ENCODE assay signal across 34 cellular contexts in genomic region chr4:123043013-123043412, GRCh38.
DNase-seq lines count a peak whose midpoint lies in the region; ATAC-seq, FAIRE-seq and TF ChIP-seq lines count a peak whose summit lies in the region.
"Had no signal": no experiment of that assay in that cellular context is flagged by ENCODE, and none has a peak within 500 bp of the region (broad histone marks: within the 10 kb centered on the region; RNA-seq: fewer than 3 reads in every experiment).

No MANE protein-coding gene starts in this region.

- no peaks in the 10 kb centered on the region for H3K27me3 Mint-ChIP-seq in activated CD4-positive, alpha-beta T cell treated with anti-CD3 and anti-CD28 coated beads, Interleukin-2, amount 10 ng/mL, durations not matched to agents 7 days and 5 days
- H3K27me3 Mint-ChIP-seq: stimulated activated naive B cell treated with anti-CD40 and anti-IgM and Interleukin-4, amounts not matched to agents 10 μg/mL and 1 μg/mL and 100 μg/mL, for 72 hours had no signal

- H3K9me2 ChIP-seq in GM23248 (ENCODE audit: insufficient read depth) (no peaks in the 10 kb centered on the region), MM.1S (replicated peaks; ENCODE audit: insufficient read depth, low read length) (no peaks in the 10 kb centered on the region)

- no peaks in the 10 kb centered on the region for H3K27me3 ChIP-seq in GM23248 (replicated peaks; ENCODE audit: insufficient read depth)
- no peaks in the 10 kb centered on the region for H3K27me3 ChIP-seq in GM12878 (replicated peaks in 1 of 2; ENCODE audit: control insufficient read depth in 2 of 2, insufficient read depth in 2 of 2, low read length in 1 of 2)
- no peaks in the 10 kb centered on the region for H3K27me3 ChIP-seq in MM.1S (replicated peaks; ENCODE audit: insufficient read depth, low read length)
- H3K27me3 ChIP-seq: BLaER1, upper lobe of left lung had no signal

- H3K36me3 Mint-ChIP-seq in activated CD4-positive, alpha-beta T cell treated with anti-CD3 and anti-CD28 coated beads, Interleukin-2, amount 10 ng/mL, durations not matched to agents 7 days and 5 days (ENCODE audit: low read depth): peaks cover 54% of the 10 kb centered on the region

- TF ChIP-seq CTCF in GM12878 (IDR thresholded peaks at IDR 0.05 in 2 of 3, conservative IDR thresholded peaks at IDR 0.05 in 1 of 3; ENCODE audit: control insufficient read depth in 2 of 3, extremely low read depth in 1 of 3, insufficient read depth in 1 of 3, low read depth in 3 of 3, low read length in 3 of 3) (no peak), MM.1S (IDR thresholded peaks at IDR 0.05; ENCODE audit: low read length) (no peak), omental fat pad (IDR thresholded peaks at IDR 0.05) (no peak)

- H3F3A ChIP-seq in GM23248 (ENCODE audit: insufficient read depth) (0 out of 2 replicates have a peak, but pooled peaks cover 5% of the 10 kb centered on the region), MM.1S (ENCODE audit: insufficient read depth, low read length) (no peaks in the 10 kb centered on the region)

- peaks cover 37% of the 10 kb centered on the region for H3K9me3 Mint-ChIP-seq in activated CD4-positive, alpha-beta T cell treated with anti-CD3 and anti-CD28 coated beads, Interleukin-2, amount 10 ng/mL, durations not matched to agents 7 days and 5 days

- no peak overlapping the region for H3K27ac Mint-ChIP-seq in activated CD4-positive, alpha-beta T cell treated with anti-CD3 and anti-CD28 coated beads, Interleukin-2, amount 10 ng/mL, durations not matched to agents 7 days and 5 days
- H3K27ac Mint-ChIP-seq: activated naive CD4-positive, alpha-beta T cell treated with anti-CD3 and anti-CD28 coated beads, Interleukin-2, amount 50 U/mL, for 72 hours; activated T-helper 2 cell treated with anti-CD3 and anti-CD28 coated beads, Interferon-gamma antibody, Interleukin-2, Interleukin-4, amounts not matched to agents 10 μg/mL and 5 μg/mL and 100 μg/mL, durations not matched to agents 14 hours and 24 hours and 36 hours; nephron progenitor cell; stimulated activated naive B cell treated with anti-CD40 and anti-IgM and Interleukin-4, amounts not matched to agents 10 μg/mL and 1 μg/mL and 100 μg/mL, for 72 hours; T-helper 2 cell treated with Interferon-gamma antibody and Interleukin-4, amounts not matched to agents 5 μg/mL and 100 μg/mL, for 36 hours had no signal

- H3K4me1 ChIP-seq in GM23248 (ENCODE audit: insufficient read depth) (peaks cover 3% of the 10 kb centered on the region), GM12878 (ENCODE audit: control insufficient read depth, insufficient read depth, low read length) (no peaks in the 10 kb centered on the region), MM.1S (ENCODE audit: low read length) (no peaks in the 10 kb centered on the region)
- H3K4me1 ChIP-seq: BLaER1, upper lobe of left lung had no signal

- no peak overlapping the region for H3K4me3 ChIP-seq in GM23248
- H3K4me3 ChIP-seq in GM12878: no peak overlapping the region
- no peak overlapping the region for H3K4me3 ChIP-seq in MM.1S (ENCODE audit: low read length)
- H3K4me3 ChIP-seq: BLaER1, skin epidermis, upper lobe of left lung had no signal

- POLR2A ChIA-PET in GM12878 (lab: Charles Lee): no interaction called here
- POLR2A ChIA-PET in activated CD4-positive, alpha-beta T cell treated with anti-CD3 and anti-CD28 coated beads, Interleukin-2, amount 10 ng/mL, durations not matched to agents 7 days and 5 days (lab: Charles Lee): interaction anchor here (0.6 kb wide), 1 partner anchor 142 kb away, joined by 3 read pairs; no protein-coding TSS in a partner anchor

- no peak for FAIRE-seq in GM12878 (lab: Jason Lieb, UNC)

- peaks cover 15% of the 10 kb centered on the region for H3K4me1 Mint-ChIP-seq in activated CD4-positive, alpha-beta T cell treated with anti-CD3 and anti-CD28 coated beads, Interleukin-2, amount 10 ng/mL, durations not matched to agents 7 days and 5 days
- H3K4me1 Mint-ChIP-seq: nephron progenitor cell; stimulated activated naive B cell treated with anti-CD40 and anti-IgM and Interleukin-4, amounts not matched to agents 10 μg/mL and 1 μg/mL and 100 μg/mL, for 72 hours had no signal

- H3K9me3 ChIP-seq in GM23248 (ENCODE audit: low read depth): peaks cover 6% of the 10 kb centered on the region
- H3K9me3 ChIP-seq in GM12878 (replicated peaks; ENCODE audit: control insufficient read depth, insufficient read depth, low read length): peaks cover 9% of the 10 kb centered on the region
- 0 out of 2 replicates have a peak, but pooled peaks cover 3% of the 10 kb centered on the region for H3K9me3 ChIP-seq in MM.1S (replicated peaks; ENCODE audit: insufficient read depth, low read length)

- H3K36me3 ChIP-seq in GM23248 (ENCODE audit: low read depth) (0 out of 2 replicates have a peak, but pooled peaks cover 5% of the 10 kb centered on the region), GM12878 (ENCODE audit: control insufficient read depth in 2 of 2, insufficient read depth in 2 of 2, low read length in 1 of 2) (no peaks in the 10 kb centered on the region), MM.1S (replicated peaks; ENCODE audit: insufficient read depth, low read length) (no peaks in the 10 kb centered on the region)
- H3K36me3 ChIP-seq: upper lobe of left lung, WERI-Rb-1 had no signal

- ATAC-seq in GM12878 (no peak), omental fat pad (ENCODE audit: low FRiP score) (no peak)
- ATAC-seq: activated naive CD4-positive, alpha-beta T cell treated with anti-CD3 and anti-CD28 coated beads, Interleukin-2, amount 50 U/mL, for 72 hours; left colon; Panc1; stimulated activated naive B cell treated with anti-CD40 and anti-IgM and Interleukin-4, amounts not matched to agents 10 μg/mL and 1 μg/mL and 100 μg/mL, for 72 hours had no signal

- SMC1A ChIA-PET in GM12878 (lab: Charles Lee; ENCODE audit: uncharacterized antibody, unreplicated experiment): interaction anchor here (1.0 kb wide), 1 partner anchor 10 kb away, joined by 3 read pairs; no protein-coding TSS in a partner anchor

- intact Hi-C loops in GM12878 (cut with micrococcal nuclease; ENCODE audit: unreplicated experiment): no loop called here

- DNase-seq in ACHN (peak; percentile 8), GM23248 (peak; percentile 13), NCI-H69 (lab: John Stamatoyannopoulos, UW) (peak; percentile 1), GM12878 (ENCODE audit: low read depth, low spot score) (no peak), MM.1S (no peak), medulla oblongata (ENCODE audit: extremely low spot score) (no peak), omental fat pad (ENCODE audit: low spot score) (no peak)
- DNase-seq in activated CD4-positive, alpha-beta T cell treated with anti-CD3 and anti-CD28 coated beads, Interleukin-2, amount 10 ng/mL, durations not matched to agents 7 days and 5 days: no peak
- DNase-seq: activated CD4-positive, alpha-beta T cell treated with anti-CD3 and anti-CD28 coated beads for 48 hours; activated CD8-positive, alpha-beta memory T cell treated with anti-CD3 and anti-CD28 coated beads for 24 hours; activated T-cell treated with anti-CD3 and anti-CD28 coated beads for 4 hours; anterior cingulate cortex; effector CD4-positive, alpha-beta T cell; GOT3; Karpas-422; left colon; mammary epithelial cell; NCI-H1092 treated with DMSO at 0.1 percent for 48 hours; NCI-H1694 treated with DMSO at 0.1 percent for 48 hours; NCI-H524; nephron progenitor cell; retina; SHP77; stimulated activated naive B cell treated with anti-CD40 and anti-IgM and Interleukin-4, amounts not matched to agents 10 μg/mL and 1 μg/mL and 100 μg/mL, for 72 hours; upper lobe of left lung; WERI-Rb-1 had no signal

- in situ Hi-C loops in ACHN (cut with HindIII; ENCODE audit: low pct_ligation_motif_present, low pct_unique_long_range_greater_than_20kb, low sequenced_read_pairs): no loop called here
- in situ Hi-C loops in GM23248 (cut with MboI): no loop called here
- in situ Hi-C loops in GM12878 (cut with MboI): no loop called here

- no peak for TF ChIP-seq RAD21 in GM12878 (IDR thresholded peaks at IDR 0.05; ENCODE audit: insufficient read depth, low read depth, low read length)

- H4K20me1 ChIP-seq in GM23248 (ENCODE audit: insufficient read depth): no peaks in the 10 kb centered on the region
- H4K20me1 ChIP-seq in GM12878 (ENCODE audit: control insufficient read depth, insufficient read depth): no peaks in the 10 kb centered on the region
- H4K20me1 ChIP-seq in MM.1S (ENCODE audit: insufficient read depth, low read length): no peaks in the 10 kb centered on the region
- H4K20me1 ChIP-seq: BLaER1 had no signal

- H2AFZ ChIP-seq in GM23248 (no peak overlapping the region), GM12878 (ENCODE audit: control insufficient read depth, low read depth, low read length) (no peak overlapping the region), MM.1S (ENCODE audit: low read length) (no peak overlapping the region)

- CTCF ChIA-PET in GM12878 (lab: Yijun Ruan, JAX): no interaction called here
- CTCF ChIA-PET in activated CD4-positive, alpha-beta T cell treated with anti-CD3 and anti-CD28 coated beads, Interleukin-2, amount 10 ng/mL, durations not matched to agents 7 days and 5 days (lab: Charles Lee): interaction anchor here (1.5 kb wide), 1 partner anchor 9 kb away, joined by 4 read pairs; no protein-coding TSS in a partner anchor

- H3K79me2 ChIP-seq in GM23248 (ENCODE audit: insufficient read depth): no peaks in the 10 kb centered on the region
- H3K79me2 ChIP-seq in GM12878 (ENCODE audit: control insufficient read depth, insufficient read depth, low read length): no peaks in the 10 kb centered on the region
- H3K79me2 ChIP-seq in MM.1S (ENCODE audit: low read length): no peaks in the 10 kb centered on the region

- H3K27ac ChIP-seq in GM23248: no peak overlapping the region
- H3K27ac ChIP-seq in GM12878 (ENCODE audit: control insufficient read depth, insufficient read depth): no peak overlapping the region
- no peak overlapping the region for H3K27ac ChIP-seq in MM.1S (ENCODE audit: low read length)
- H3K27ac ChIP-seq: BLaER1, epithelial cell of prostate, HL-60, skin epidermis, upper lobe of left lung, WERI-Rb-1 had no signal

- no peak overlapping the region for H3K9ac ChIP-seq in GM23248
- no peak overlapping the region for H3K9ac ChIP-seq in GM12878 (ENCODE audit: control insufficient read depth, insufficient read depth, low read length)
- H3K9ac ChIP-seq in MM.1S (ENCODE audit: low read length): no peak overlapping the region
- H3K9ac ChIP-seq: BLaER1 had no signal

- BruUV-seq in GM12878 (replicated peaks; lab: Mats Ljungman, UMichigan): no TSS peak

- RAD21 ChIA-PET in GM12878 (lab: Charles Lee; ENCODE audit: unreplicated experiment): no interaction called here

- TF ChIP-seq POLR2A in GM12878 (IDR thresholded peaks at IDR 0.05; ENCODE audit: low read depth, low read length): no peak

- no peak overlapping the region for H3K4me3 Mint-ChIP-seq in activated CD4-positive, alpha-beta T cell treated with anti-CD3 and anti-CD28 coated beads, Interleukin-2, amount 10 ng/mL, durations not matched to agents 7 days and 5 days
- H3K4me3 Mint-ChIP-seq: nephron progenitor cell; stimulated activated naive B cell treated with anti-CD40 and anti-IgM and Interleukin-4, amounts not matched to agents 10 μg/mL and 1 μg/mL and 100 μg/mL, for 72 hours; T-helper 2 cell treated with Interferon-gamma antibody and Interleukin-4, amounts not matched to agents 5 μg/mL and 100 μg/mL, for 36 hours had no signal

- no peak for TF ChIP-seq EP300 in GM12878 (IDR thresholded peaks at IDR 0.05; ENCODE audit: borderline replicate concordance in 1 of 2, control insufficient read depth in 1 of 2, low read depth in 2 of 2, low read length in 2 of 2)

- H3K4me2 ChIP-seq in GM23248 (ENCODE audit: unreplicated experiment) (no peak overlapping the region), GM12878 (ENCODE audit: control insufficient read depth, insufficient read depth) (no peak overlapping the region), MM.1S (ENCODE audit: low read depth, low read length) (no peak overlapping the region)
- H3K4me2 ChIP-seq: BLaER1 had no signal

Comparison
In these comparisons a context has a peak if more than half of its experiments do, and no peak if none do; other contexts are left out.
1. DNase-seq: peak in ACHN (single experiment), GM23248 (single experiment) and NCI-H69 (single experiment); none in GM12878 (single experiment), MM.1S (single experiment), medulla oblongata (single experiment), activated CD4-positive, alpha-beta T cell treated with anti-CD3 and anti-CD28 coated beads, Interleukin-2, amount 10 ng/mL, durations not matched to agents 7 days and 5 days (single experiment) and omental fat pad (single experiment).